ENCODE assay signal across 10 cellular contexts in genomic region chr1:36207339-36207738, GRCh38. TPM values are rescaled to one million over a fixed set of nuclear protein-coding genes. Genes with fewer than 3 reads are reported as not detected.
DNase-seq lines count a peak whose midpoint lies in the region; ATAC-seq and TF ChIP-seq lines count a peak whose summit lies in the region.
"Had no signal": no experiment of that assay in that cellular context is flagged by ENCODE, and none has a peak within 500 bp of the region (broad histone marks: within the 10 kb centered on the region; RNA-seq: fewer than 3 reads in every experiment).

No MANE protein-coding gene starts in this region.

- H3K27me3 ChIP-seq in DOHH2 (ENCODE audit: control insufficient read depth, low read length) (no peaks in the 10 kb centered on the region; the same call in 1 of the 2 replicates), NT2/D1 (ENCODE audit: insufficient read depth, insufficient read length) (no peaks in the 10 kb centered on the region)

- H3K27ac ChIP-seq in DOHH2 (ENCODE audit: low read depth, low read length), result no peak overlapping the region

- H3K36me3 Mint-ChIP-seq in activated T-helper 1 cell treated with anti-CD3 and anti-CD28 coated beads, Interleukin-12 subunit alpha, Interleukin-12 subunit beta, Interleukin-2, Interleukin-4 antibody, amounts not matched to agents 30 ng/mL and 10 ng/mL and 1 ng/mL, durations not matched to agents 14 hours and 24 hours and 36 hours (ENCODE audit: low read depth), result no peaks in the 10 kb centered on the region

- no peak overlapping the region for H3K27ac Mint-ChIP-seq in activated T-helper 1 cell treated with anti-CD3 and anti-CD28 coated beads, Interleukin-12 subunit alpha, Interleukin-12 subunit beta, Interleukin-2, Interleukin-4 antibody, amounts not matched to agents 30 ng/mL and 10 ng/mL and 1 ng/mL, durations not matched to agents 14 hours and 24 hours and 36 hours

- DNase-seq in NT2/D1 (ENCODE audit: low read depth, low spot score) (peak; percentile 69), fibroblast of the conjunctiva (ENCODE audit: low read depth) (peak; percentile 89), posterior vena cava (ENCODE audit: low spot score) (peak; percentile 93), foreskin melanocyte (no peak)
- DNase-seq in activated T-helper 1 cell treated with anti-CD3 and anti-CD28 coated beads, Interleukin-12 subunit alpha, Interleukin-12 subunit beta, Interleukin-2, Interleukin-4 antibody, amounts not matched to agents 30 ng/mL and 10 ng/mL and 1 ng/mL, durations not matched to agents 14 hours and 24 hours and 36 hours (ENCODE audit: low spot score), result no peak
- DNase-seq: GDM1 had no signal

- H3K4me2 ChIP-seq in DOHH2 (ENCODE audit: low read length), result peak overlapping the region; percentile 51

- H3K36me3 ChIP-seq in DOHH2 (ENCODE audit: control insufficient read depth, low read length) (no peaks in the 10 kb centered on the region), NT2/D1 (ENCODE audit: insufficient read depth, insufficient read length, low read length) (no peaks in the 10 kb centered on the region)

- no peaks in the 10 kb centered on the region for H4K20me1 ChIP-seq in DOHH2 (ENCODE audit: control insufficient read depth, insufficient read depth, low read depth, low read length)

- no peaks in the 10 kb centered on the region for H3K79me2 ChIP-seq in DOHH2 (ENCODE audit: control insufficient read depth, low read length)

- H3K9me3 ChIP-seq in DOHH2 (ENCODE audit: control insufficient read depth, insufficient read depth, low read length) (no peaks in the 10 kb centered on the region), NT2/D1 (ENCODE audit: insufficient read depth, low read length) (no peaks in the 10 kb centered on the region)

- intact Hi-C loops in posterior vena cava (cut with DNase I), result no loop called here
- intact Hi-C loops in activated T-helper 1 cell treated with anti-CD3 and anti-CD28 coated beads, Interleukin-12 subunit alpha, Interleukin-12 subunit beta, Interleukin-2, Interleukin-4 antibody, amounts not matched to agents 30 ng/mL and 10 ng/mL and 1 ng/mL, durations not matched to agents 14 hours and 24 hours and 36 hours (cut with micrococcal nuclease), result no loop called here

- peaks cover 3% of the 10 kb centered on the region; the same call in 1 of the 2 replicates for H3F3A ChIP-seq in DOHH2 (ENCODE audit: control insufficient read depth, insufficient read depth)

- peak overlapping the region; percentile 22 for H3K9ac ChIP-seq in NT2/D1 (ENCODE audit: insufficient read length, low read depth)

- H3K4me3 ChIP-seq in DOHH2 (ENCODE audit: low read length) (0 out of 2 replicates have a peak overlapping the region, but pooled peaks have one; percentile 15), NT2/D1 (ENCODE audit: insufficient read length, low read depth) (no peak overlapping the region)

- H3K27me3 Mint-ChIP-seq in activated T-helper 1 cell treated with anti-CD3 and anti-CD28 coated beads, Interleukin-12 subunit alpha, Interleukin-12 subunit beta, Interleukin-2, Interleukin-4 antibody, amounts not matched to agents 30 ng/mL and 10 ng/mL and 1 ng/mL, durations not matched to agents 14 hours and 24 hours and 36 hours (ENCODE audit: insufficient read depth), result no peaks in the 10 kb centered on the region

- no peaks in the 10 kb centered on the region for H3K9me2 ChIP-seq in DOHH2 (replicated peaks; ENCODE audit: control insufficient read depth, low read length)

- H3K4me1 Mint-ChIP-seq in activated T-helper 1 cell treated with anti-CD3 and anti-CD28 coated beads, Interleukin-12 subunit alpha, Interleukin-12 subunit beta, Interleukin-2, Interleukin-4 antibody, amounts not matched to agents 30 ng/mL and 10 ng/mL and 1 ng/mL, durations not matched to agents 14 hours and 24 hours and 36 hours (ENCODE audit: low read depth), result peaks cover 10% of the 10 kb centered on the region

- H3K4me3 Mint-ChIP-seq in activated T-helper 1 cell treated with anti-CD3 and anti-CD28 coated beads, Interleukin-12 subunit alpha, Interleukin-12 subunit beta, Interleukin-2, Interleukin-4 antibody, amounts not matched to agents 30 ng/mL and 10 ng/mL and 1 ng/mL, durations not matched to agents 14 hours and 24 hours and 36 hours, result no peak overlapping the region
- H3K4me3 Mint-ChIP-seq: neural crest cell had no signal

- no peak for TF ChIP-seq CTCF in DOHH2 (IDR thresholded peaks at IDR 0.05; ENCODE audit: low read depth, low read length, poor library complexity, severe bottlenecking)

- no peaks in the 10 kb centered on the region for H3K9me3 Mint-ChIP-seq in activated T-helper 1 cell treated with anti-CD3 and anti-CD28 coated beads, Interleukin-12 subunit alpha, Interleukin-12 subunit beta, Interleukin-2, Interleukin-4 antibody, amounts not matched to agents 30 ng/mL and 10 ng/mL and 1 ng/mL, durations not matched to agents 14 hours and 24 hours and 36 hours
- H3K9me3 Mint-ChIP-seq: neural crest cell had no signal

- ATAC-seq in HG03097 (IDR thresholded peaks at IDR 0.05; ENCODE audit: low FRiP score, unreplicated experiment), result no peak
- no peak for ATAC-seq in activated CD4-positive, CD25-positive, alpha-beta regulatory T cell treated with anti-CD3 and anti-CD28 coated beads, Interleukin-2, amount 50 U/mL, for 24 hours

- H3K4me1 ChIP-seq in DOHH2 (ENCODE audit: control insufficient read depth, low read length) (peaks cover 28% of the 10 kb centered on the region), NT2/D1 (ENCODE audit: insufficient read depth, insufficient read length) (peaks cover 13% of the 10 kb centered on the region)

RNA-seq across cellular contexts. Expression of gene THRAP3, which starts 16.9 kb away (rescaled TPM):
- 10 to 100 TPM; 76.6 to 79.1 TPM for total RNA-seq in posterior vena cava
- 147 and 154 TPM in 2 replicates for total RNA-seq in activated T-helper 1 cell treated with anti-CD3 and anti-CD28 coated beads, Interleukin-12 subunit alpha, Interleukin-12 subunit beta, Interleukin-2, Interleukin-4 antibody, amounts not matched to agents 30 ng/mL and 10 ng/mL and 1 ng/mL, durations not matched to agents 14 hours and 24 hours and 36 hours

RNA-seq across cellular contexts. Expression of gene MAP7D1, which starts 51.4 kb away (rescaled TPM):
- total RNA-seq in posterior vena cava, result 100 to 1,000 TPM; 130 to 167 TPM
- total RNA-seq in activated T-helper 1 cell treated with anti-CD3 and anti-CD28 coated beads, Interleukin-12 subunit alpha, Interleukin-12 subunit beta, Interleukin-2, Interleukin-4 antibody, amounts not matched to agents 30 ng/mL and 10 ng/mL and 1 ng/mL, durations not matched to agents 14 hours and 24 hours and 36 hours, result 167 and 169 TPM in 2 replicates

RNA-seq across cellular contexts. Expression of gene TRAPPC3, which starts 58.1 kb away (rescaled TPM):
- total RNA-seq in posterior vena cava, result 10 to 100 TPM; 51.4 to 54.7 TPM
- 74.2 and 74.4 TPM in 2 replicates for total RNA-seq in activated T-helper 1 cell treated with anti-CD3 and anti-CD28 coated beads, Interleukin-12 subunit alpha, Interleukin-12 subunit beta, Interleukin-2, Interleukin-4 antibody, amounts not matched to agents 30 ng/mL and 10 ng/mL and 1 ng/mL, durations not matched to agents 14 hours and 24 hours and 36 hours

Comparison
In these comparisons a context has a peak if more than half of its experiments do, and no peak if none do; other contexts are left out.
1. DNase-seq: peak in NT2/D1 (single experiment), fibroblast of the conjunctiva (single experiment) and posterior vena cava (single experiment); none in activated T-helper 1 cell treated with anti-CD3 and anti-CD28 coated beads, Interleukin-12 subunit alpha, Interleukin-12 subunit beta, Interleukin-2, Interleukin-4 antibody, amounts not matched to agents 30 ng/mL and 10 ng/mL and 1 ng/mL, durations not matched to agents 14 hours and 24 hours and 36 hours (single experiment) and foreskin melanocyte (single experiment).